Comparison of ENCODE assay signal across 8 cellular contexts in the genomic region with DNA sequence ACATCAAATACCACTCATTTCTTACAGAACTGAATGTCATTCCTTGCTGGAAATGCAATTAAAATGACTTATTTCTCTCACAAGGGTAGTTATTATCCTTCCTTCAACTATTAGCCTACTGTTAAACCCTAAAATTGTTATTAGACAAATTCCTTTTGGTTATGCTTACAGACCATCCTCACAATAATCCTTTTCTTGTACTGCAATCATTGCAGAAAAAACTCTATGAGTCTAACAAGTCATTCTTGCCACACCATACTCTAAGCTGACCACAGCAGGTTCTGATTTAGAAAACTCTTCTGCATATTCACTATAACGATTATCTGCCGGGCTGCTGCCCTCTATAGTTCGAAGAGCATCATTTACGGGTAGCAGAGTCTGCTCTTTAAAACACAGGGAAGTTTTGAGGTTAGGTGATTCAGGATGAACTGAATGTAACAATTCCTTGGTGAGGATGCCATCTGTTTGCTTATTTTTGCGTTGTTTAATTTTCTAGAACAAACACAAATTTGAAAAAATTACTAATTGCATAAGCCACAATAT. TPM values are rescaled to one million over a fixed set of nuclear protein-coding genes. Genes with fewer than 3 reads are reported as not detected.
DNase-seq lines count a peak whose midpoint lies in the region; ATAC-seq, FAIRE-seq and TF ChIP-seq lines count a peak whose summit lies in the region.

No MANE protein-coding gene starts in this region.

- no peak overlapping the region for H3K4me3 ChIP-seq in pancreas

- no peaks in the 10 kb centered on the region for H3K9me3 ChIP-seq in pancreas

- 56 to 62% methylated on average over 5 of the region's 5 CpGs for WGBS in pancreas, 2 donors

- H3K4me1 ChIP-seq in pancreas: no peaks in the 10 kb centered on the region

- DNase-seq in CD1c-positive myeloid dendritic cell (ENCODE audit: extremely low spot score) (peak; percentile 26), NCI-H2227 (lab: John Stamatoyannopoulos, UW; ENCODE audit: unreplicated experiment) (peak; percentile 31), dermis blood vessel endothelial cell (peak; percentile 10), pancreas (no peak), germinal center (ENCODE audit: low spot score) (no peak), NK-92 (lab: John Stamatoyannopoulos, UW; ENCODE audit: unreplicated experiment) (no peak), activated gamma-delta T cell (lab: John Stamatoyannopoulos, UW) (no peak)

- peaks cover 0 to 30% (median 0%) of the 10 kb centered on the region in 3 donors for H3K36me3 ChIP-seq in pancreas

- intact Hi-C loops in pancreas (cut with DNase I): no loop called here

- peak; percentile 65 for ATAC-seq in GM21390 (IDR thresholded peaks at IDR 0.05; ENCODE audit: unreplicated experiment)
- peak in 2 of 4 donors; percentile 34 to 38 for ATAC-seq in pancreas

- FAIRE-seq in pancreas (lab: Jason Lieb, UNC): peak; percentile 5

- H3K27ac ChIP-seq in pancreas: no peak overlapping the region

- TF ChIP-seq CTCF in pancreas (IDR thresholded peaks at IDR 0.05): no peak

- H3K27me3 ChIP-seq in pancreas: no peaks in the 10 kb centered on the region

RNA-seq across cellular contexts. Expression of a gene that starts 38.2 kb away (rescaled TPM):
- total RNA-seq in dermis blood vessel endothelial cell (24.0 and 30.0 TPM in 2 replicates), pancreas (10 to 100 TPM in 1 of 6 donors, 1 to 10 TPM in 5; 6.4 to 11.2 (median 8.9) TPM)
- polyA plus RNA-seq in pancreas: 1 to 10 TPM; 3.2 to 6.9 TPM

RNA-seq across cellular contexts. Expression of a gene that starts 52.4 kb away (rescaled TPM):
- total RNA-seq in dermis blood vessel endothelial cell (70.3 and 71.8 TPM in 2 replicates), pancreas (10 to 100 TPM in 5 of 6 donors, 1 to 10 TPM in 1; 7.8 to 22.3 (median 15.2) TPM)
- polyA plus RNA-seq in pancreas: 10 to 100 TPM in 1 of 2 donors, 1 to 10 TPM in 1; 6.1 to 11.4 TPM

Comparison
In these comparisons a context has a peak if more than half of its experiments do, and no peak if none do; other contexts are left out.
1. DNase-seq: peak in CD1c-positive myeloid dendritic cell (single experiment), NCI-H2227 (single experiment) and dermis blood vessel endothelial cell (single experiment); none in pancreas (0 of 6), germinal center (single experiment), NK-92 (single experiment) and activated gamma-delta T cell (single experiment).